ENCODE assay signal across 9 cellular contexts in the genomic region with DNA sequence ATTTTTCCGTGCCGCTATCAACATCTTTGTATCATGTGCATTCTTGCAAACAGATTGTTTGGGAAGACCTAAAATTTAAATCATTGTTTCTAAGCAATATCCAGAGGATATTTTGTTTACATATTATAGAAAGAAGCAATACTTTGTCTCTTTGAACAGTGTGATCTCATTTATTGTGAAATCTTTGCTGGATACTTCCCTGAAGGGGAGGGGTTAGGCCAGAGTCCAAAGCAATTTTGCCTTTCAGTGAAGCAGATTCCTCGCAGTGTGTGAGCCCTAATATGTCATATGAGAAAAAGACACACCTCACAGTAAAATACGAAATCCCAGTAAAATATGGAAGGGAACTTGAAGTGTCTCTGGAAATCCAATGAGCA.
A peak's percentile ranks its signal among the peaks of the same experiment; 100 is the strongest.
DNase-seq lines count a peak whose midpoint lies in the region; ATAC-seq and TF ChIP-seq lines count a peak whose summit lies in the region.
"Had no signal": no experiment of that assay in that cellular context is flagged by ENCODE, and none has a peak within 500 bp of the region (broad histone marks: within the 10 kb centered on the region; RNA-seq: fewer than 3 reads in every experiment).

No MANE protein-coding gene starts in this region.

- intact Hi-C loops in activated T-helper 1 cell treated with anti-CD3 and anti-CD28 coated beads, Interleukin-12 subunit alpha, Interleukin-12 subunit beta, Interleukin-2, Interleukin-4 antibody, amounts not matched to agents 30 ng/mL and 10 ng/mL and 1 ng/mL, durations not matched to agents 14 hours and 24 hours and 36 hours (cut with micrococcal nuclease), result no loop called here

- no peak for ATAC-seq in activated naive CD4-positive, alpha-beta T cell treated with anti-CD3 and anti-CD28 coated beads, Interleukin-2, amount 50 U/mL, for 72 hours
- no peak for ATAC-seq in GM18517 (IDR thresholded peaks at IDR 0.05; ENCODE audit: unreplicated experiment)

- no peaks in the 10 kb centered on the region for H3K36me3 Mint-ChIP-seq in activated naive CD4-positive, alpha-beta T cell treated with anti-CD3 and anti-CD28 coated beads, Interleukin-2, amount 50 U/mL, for 72 hours
- H3K36me3 Mint-ChIP-seq in activated T-helper 1 cell treated with anti-CD3 and anti-CD28 coated beads, Interleukin-12 subunit alpha, Interleukin-12 subunit beta, Interleukin-2, Interleukin-4 antibody, amounts not matched to agents 30 ng/mL and 10 ng/mL and 1 ng/mL, durations not matched to agents 14 hours and 24 hours and 36 hours (ENCODE audit: low read depth), result no peaks in the 10 kb centered on the region

- no peak overlapping the region for H4K8ac ChIP-seq in mesenchymal stem cell (ENCODE audit: low read length)

- H3K79me1 ChIP-seq in mesenchymal stem cell (replicated peaks; ENCODE audit: low read length, poor library complexity, severe bottlenecking), result no peaks in the 10 kb centered on the region

- peak; percentile 36 for DNase-seq in M059J (ENCODE audit: low read depth)
- DNase-seq in dedifferentiated amniotic fluid mesenchymal stem cell (ENCODE audit: extremely low spot score), result peak; percentile 21
- DNase-seq in mesenchymal stem cell, result no peak
- peak; percentile 59 to 83 for DNase-seq in tibial nerve (ENCODE audit: low spot score in 2 of 2)
- no peak for DNase-seq in activated naive CD4-positive, alpha-beta T cell treated with anti-CD3 and anti-CD28 coated beads, Interleukin-2, amount 50 U/mL, for 72 hours (ENCODE audit: low spot score in 2 of 2)
- DNase-seq in activated T-helper 1 cell treated with anti-CD3 and anti-CD28 coated beads, Interleukin-12 subunit alpha, Interleukin-12 subunit beta, Interleukin-2, Interleukin-4 antibody, amounts not matched to agents 30 ng/mL and 10 ng/mL and 1 ng/mL, durations not matched to agents 14 hours and 24 hours and 36 hours (ENCODE audit: low spot score), result no peak
- no peak for DNase-seq in stimulated activated CD4-positive, alpha-beta T cell treated with anti-CD3 and anti-CD28 coated beads, Interleukin-12 subunit alpha, Interleukin-12 subunit beta, amount 100 ng/mL, for 4 hours
- DNase-seq: NCI-H1436 had no signal

- H2BK12ac ChIP-seq in mesenchymal stem cell (ENCODE audit: low read length in 2 of 2), result no peak overlapping the region

- H4K91ac ChIP-seq in mesenchymal stem cell (ENCODE audit: low read length), result no peak overlapping the region

- H3K4me2 ChIP-seq in mesenchymal stem cell (ENCODE audit: low read length, poor library complexity, severe bottlenecking), result no peak overlapping the region

- TF ChIP-seq POLR2A in tibial nerve (IDR thresholded peaks at IDR 0.05), result no peak

- no peaks in the 10 kb centered on the region for H3K27me3 ChIP-seq in mesenchymal stem cell (ENCODE audit: control insufficient read depth in 1 of 2, insufficient read depth in 1 of 2, low read length in 2 of 2)
- no peaks in the 10 kb centered on the region for H3K27me3 ChIP-seq in tibial nerve

- H3K4ac ChIP-seq in mesenchymal stem cell (ENCODE audit: low read depth in 1 of 2, low read length in 2 of 2), result no peak overlapping the region

- H2AFZ ChIP-seq in mesenchymal stem cell (ENCODE audit: low read depth, low read length), result no peak overlapping the region

- H2BK5ac ChIP-seq in mesenchymal stem cell (ENCODE audit: low read depth, low read length, poor library complexity, severe bottlenecking), result no peak overlapping the region

- no peaks in the 10 kb centered on the region for H3K9me3 Mint-ChIP-seq in activated naive CD4-positive, alpha-beta T cell treated with anti-CD3 and anti-CD28 coated beads, Interleukin-2, amount 50 U/mL, for 72 hours
- H3K9me3 Mint-ChIP-seq in activated T-helper 1 cell treated with anti-CD3 and anti-CD28 coated beads, Interleukin-12 subunit alpha, Interleukin-12 subunit beta, Interleukin-2, Interleukin-4 antibody, amounts not matched to agents 30 ng/mL and 10 ng/mL and 1 ng/mL, durations not matched to agents 14 hours and 24 hours and 36 hours, result no peaks in the 10 kb centered on the region

- H3K23ac ChIP-seq in mesenchymal stem cell (ENCODE audit: low read length in 2 of 2), result no peak overlapping the region

- H3K14ac ChIP-seq in mesenchymal stem cell (ENCODE audit: low read length in 2 of 2), result no peak overlapping the region

- no peak for TF ChIP-seq CTCF in tibial nerve (IDR thresholded peaks at IDR 0.05)

- peak overlapping the region in 1 of 2 experiments; percentile 61 for H3K4me3 ChIP-seq in mesenchymal stem cell (ENCODE audit: insufficient read depth in 1 of 2, low read depth in 1 of 2, low read length in 2 of 2)
- H3K4me3 ChIP-seq in tibial nerve, result peak overlapping the region; percentile 8 to 46 (median 20)

- H3K27ac Mint-ChIP-seq in activated naive CD4-positive, alpha-beta T cell treated with anti-CD3 and anti-CD28 coated beads, Interleukin-2, amount 50 U/mL, for 72 hours, result no peak overlapping the region
- H3K27ac Mint-ChIP-seq in activated T-helper 1 cell treated with anti-CD3 and anti-CD28 coated beads, Interleukin-12 subunit alpha, Interleukin-12 subunit beta, Interleukin-2, Interleukin-4 antibody, amounts not matched to agents 30 ng/mL and 10 ng/mL and 1 ng/mL, durations not matched to agents 14 hours and 24 hours and 36 hours, result no peak overlapping the region

- H3K4me1 Mint-ChIP-seq in activated T-helper 1 cell treated with anti-CD3 and anti-CD28 coated beads, Interleukin-12 subunit alpha, Interleukin-12 subunit beta, Interleukin-2, Interleukin-4 antibody, amounts not matched to agents 30 ng/mL and 10 ng/mL and 1 ng/mL, durations not matched to agents 14 hours and 24 hours and 36 hours (ENCODE audit: low read depth), result no peaks in the 10 kb centered on the region

- H3K9me3 ChIP-seq in mesenchymal stem cell (ENCODE audit: control insufficient read depth, low read length) (no peaks in the 10 kb centered on the region), tibial nerve (no peaks in the 10 kb centered on the region)

- H3K18ac ChIP-seq in mesenchymal stem cell (ENCODE audit: low read depth in 1 of 2, low read length in 2 of 2), result no peak overlapping the region

- WGBS in mesenchymal stem cell, result 78% methylated on average over 3 of the region's 4 CpGs
- WGBS in tibial nerve, 2 donors, result 25 to 38% methylated on average over 4 of the region's 4 CpGs

- no peak overlapping the region for H2BK120ac ChIP-seq in mesenchymal stem cell (ENCODE audit: low read depth, low read length)

- no peak overlapping the region for H2BK15ac ChIP-seq in mesenchymal stem cell (ENCODE audit: low read depth, poor library complexity, severe bottlenecking)

- H2AK5ac ChIP-seq in mesenchymal stem cell (ENCODE audit: low read length, severe bottlenecking), result no peak overlapping the region

- H3K4me1 ChIP-seq in mesenchymal stem cell (ENCODE audit: control insufficient read depth, insufficient read depth, low read depth, low read length) (no peaks in the 10 kb centered on the region), tibial nerve (peaks cover 0 to 20% (median 2%) of the 10 kb centered on the region in 4 donors)

- no peaks in the 10 kb centered on the region for H3K36me3 ChIP-seq in mesenchymal stem cell (ENCODE audit: control insufficient read depth in 1 of 2, insufficient read depth in 2 of 2, low read depth in 1 of 2, low read length in 2 of 2)
- H3K36me3 ChIP-seq in tibial nerve, result no peaks in the 10 kb centered on the region

- peak; percentile 52 to 84 for TF ChIP-seq EP300 in tibial nerve (IDR thresholded peaks at IDR 0.05)

- peaks cover 5% of the 10 kb centered on the region for H3K27me3 Mint-ChIP-seq in activated T-helper 1 cell treated with anti-CD3 and anti-CD28 coated beads, Interleukin-12 subunit alpha, Interleukin-12 subunit beta, Interleukin-2, Interleukin-4 antibody, amounts not matched to agents 30 ng/mL and 10 ng/mL and 1 ng/mL, durations not matched to agents 14 hours and 24 hours and 36 hours (ENCODE audit: insufficient read depth)

- H3K27ac ChIP-seq in mesenchymal stem cell (ENCODE audit: low read length, poor library complexity, severe bottlenecking) (no peak overlapping the region), tibial nerve (peak overlapping the region; percentile 80 to 92 (median 84))

- H3K4me3 Mint-ChIP-seq in activated T-helper 1 cell treated with anti-CD3 and anti-CD28 coated beads, Interleukin-12 subunit alpha, Interleukin-12 subunit beta, Interleukin-2, Interleukin-4 antibody, amounts not matched to agents 30 ng/mL and 10 ng/mL and 1 ng/mL, durations not matched to agents 14 hours and 24 hours and 36 hours, result no peak overlapping the region

- peak overlapping the region; percentile 88 for H3K9ac ChIP-seq in mesenchymal stem cell (ENCODE audit: low read length)

Comparison
In these comparisons a context has a peak if more than half of its experiments do, and no peak if none do; other contexts are left out.
1. DNase-seq: peak in M059J (single experiment), dedifferentiated amniotic fluid mesenchymal stem cell (single experiment) and tibial nerve (2 of 2); none in mesenchymal stem cell (single experiment), activated naive CD4-positive, alpha-beta T cell treated with anti-CD3 and anti-CD28 coated beads, Interleukin-2, amount 50 U/mL, for 72 hours (0 of 2), activated T-helper 1 cell treated with anti-CD3 and anti-CD28 coated beads, Interleukin-12 subunit alpha, Interleukin-12 subunit beta, Interleukin-2, Interleukin-4 antibody, amounts not matched to agents 30 ng/mL and 10 ng/mL and 1 ng/mL, durations not matched to agents 14 hours and 24 hours and 36 hours (single experiment) and stimulated activated CD4-positive, alpha-beta T cell treated with anti-CD3 and anti-CD28 coated beads, Interleukin-12 subunit alpha, Interleukin-12 subunit beta, amount 100 ng/mL, for 4 hours (single experiment).